In the genomic region with DNA sequence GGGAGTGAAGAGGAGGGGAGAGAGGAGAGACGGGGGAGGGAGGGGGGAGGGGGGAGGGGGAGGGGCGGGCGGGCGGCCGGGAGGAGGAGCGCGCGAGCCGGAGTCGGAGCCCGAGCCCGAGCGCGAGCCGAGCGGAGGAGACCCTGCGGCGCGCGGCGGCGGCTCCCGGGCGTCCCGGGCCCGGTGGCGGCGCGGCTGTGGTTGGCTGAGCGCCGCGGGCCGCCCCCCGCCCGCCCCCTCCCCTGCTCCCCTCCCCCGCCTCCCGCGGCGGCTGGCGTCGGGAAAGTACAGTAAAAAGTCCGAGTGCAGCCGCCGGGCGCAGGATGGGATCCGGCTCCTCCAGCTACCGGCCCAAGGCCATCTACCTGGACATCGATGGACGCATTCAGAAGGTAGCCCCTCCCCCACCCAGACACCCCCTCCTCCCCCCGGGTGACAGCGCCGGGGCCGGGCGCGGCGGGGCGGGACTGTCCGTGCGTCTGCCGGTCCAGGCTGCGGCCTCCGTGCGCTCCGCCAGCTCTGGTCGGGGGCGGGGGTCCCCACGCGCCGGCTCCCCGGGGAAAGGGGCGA, we compare ENCODE assay signal across 8 cellular contexts. TPM values are rescaled to one million over a fixed set of nuclear protein-coding genes. Genes with fewer than 3 reads are reported as not detected.
DNase-seq lines count a peak whose midpoint lies in the region; ATAC-seq and TF ChIP-seq lines count a peak whose summit lies in the region.

A gene (plus strand): TSS at position 130 of the 570 bp plus-strand sequence. CDS start 194 bp downstream, at position 324.

- no peak within 1 kb of the TSS; the same call in 1 of the 2 replicates for H3K18ac ChIP-seq in IMR-90 (ENCODE audit: low read depth, low read length)

- CTCF ChIA-PET in IMR-90 (lab: Yijun Ruan, JAX), result interaction anchor here (0.6 kb wide), 2 partner anchors 29 to 97 kb away, joined by 3 read pairs; no protein-coding TSS in a partner anchor

- H3K9me3 ChIP-seq in IMR-90 (ENCODE audit: control insufficient read depth, insufficient read depth, low read length), result no peaks in the 10 kb centered on the region

- H3K14ac ChIP-seq in IMR-90 (replicated peaks; ENCODE audit: low read depth, low read length), result no peak within 1 kb of the TSS

- H2AFZ ChIP-seq in ACC112 (ENCODE audit: low read length, unreplicated experiment), result peak within 1 kb of the TSS; percentile 77
- peak within 1 kb of the TSS; percentile 78 for H2AFZ ChIP-seq in IMR-90 (replicated peaks; ENCODE audit: low read length, poor library complexity)

- no peak within 1 kb of the TSS for H2BK20ac ChIP-seq in IMR-90 (ENCODE audit: low read depth, low read length)

- no peak within 1 kb of the TSS for H3K23ac ChIP-seq in IMR-90 (ENCODE audit: low read depth, low read length)

- no peak for TF ChIP-seq POLR2A in IMR-90 (IDR thresholded peaks at IDR 0.05; ENCODE audit: low read depth, low read length)

- H3K27me3 ChIP-seq in ACC112 (ENCODE audit: insufficient read depth, low read length) (peaks cover 37% of the 10 kb centered on the region), IMR-90 (ENCODE audit: control insufficient read depth, insufficient read depth, low read length) (peaks cover 28% of the 10 kb centered on the region)

- peak within 1 kb of the TSS; percentile 89 for H3K4me2 ChIP-seq in IMR-90 (ENCODE audit: low read depth, low read length)

- H4K5ac ChIP-seq in IMR-90 (ENCODE audit: low read depth, low read length), result no peak within 1 kb of the TSS; the same call in 1 of the 2 replicates

- H3K27ac ChIP-seq in ACC112 (ENCODE audit: low read depth, low read length), result no peak within 1 kb of the TSS
- H3K27ac ChIP-seq in IMR-90 (ENCODE audit: insufficient read depth, low read length), result no peak within 1 kb of the TSS

- no peaks in the 10 kb centered on the region for H3K79me1 ChIP-seq in IMR-90 (ENCODE audit: low read depth in 1 of 2, low read length in 2 of 2)

- BruUV-seq in IMR-90 (replicated peaks; lab: Mats Ljungman, UMichigan), result no TSS peak

- no peak within 1 kb of the TSS for H2BK120ac ChIP-seq in IMR-90 (ENCODE audit: low read depth, low read length)

- 0 out of 2 replicates have a peak, but pooled peaks cover 3% of the 10 kb centered on the region for H3K9me1 ChIP-seq in IMR-90 (ENCODE audit: insufficient read depth, low read length)

- WGBS in IMR-90 (ENCODE audit: extremely low coverage in 2 of 2, insufficient read length in 1 of 2), 2 experiments, result no CpG with 5 or more reads among the region's 71 CpGs

- H3K4me3 ChIP-seq in ACC112 (ENCODE audit: low read depth, low read length), result peak within 1 kb of the TSS; percentile 81
- H3K4me3 ChIP-seq in IMR-90 (ENCODE audit: insufficient read depth, low read depth, low read length), result peak within 1 kb of the TSS; percentile 45

- no peak within 1 kb of the TSS for H2BK5ac ChIP-seq in IMR-90 (ENCODE audit: low read depth, low read length, poor library complexity, severe bottlenecking)

- POLR2A ChIA-PET in IMR-90 (lab: Charles Lee; ENCODE audit: unreplicated experiment), result no interaction called here

- H3K9ac ChIP-seq in IMR-90 (ENCODE audit: low read depth, low read length), result no peak within 1 kb of the TSS; the same call in 1 of the 2 replicates

- TF ChIP-seq RAD21 in IMR-90 (IDR thresholded peaks at IDR 0.05; ENCODE audit: low read length), result no peak

- DNase-seq in IMR-90, result no peak
- DNase-seq in activated T-cell treated with anti-CD3 and anti-CD28 coated beads for 48 hours (ENCODE audit: low read depth), result peak; percentile 16
- peak; percentile 50 for DNase-seq in Right ventricle myocardium superior
- DNase-seq in posterior vena cava (ENCODE audit: low spot score), result peak; percentile 81
- DNase-seq in NOMO-1 treated with DMSO at 0.1 percent for 48 hours (lab: John Stamatoyannopoulos, UW; ENCODE audit: unreplicated experiment), result no peak
- no peak for DNase-seq in middle frontal gyrus (ENCODE audit: extremely low spot score, low spot score)

- ATAC-seq in IMR-90 (ENCODE audit: low read depth) (peak; percentile 55), Right ventricle myocardium superior (ENCODE audit: poor library complexity) (peak; percentile 49), HG03520 (IDR thresholded peaks at IDR 0.05; ENCODE audit: unreplicated experiment) (no peak)

- intact Hi-C loops in IMR-90 (cut with micrococcal nuclease) (loop anchor here (10.0 kb wide), 1 partner anchor 161 kb away; no protein-coding TSS in a partner anchor), Right ventricle myocardium superior (cut with DNase I) (loop anchor here (5.0 to 10.0 kb wide), 2 partner anchors 91 to 164 kb away; no protein-coding TSS in a partner anchor), posterior vena cava (cut with DNase I) (no loop called here)

- H4K91ac ChIP-seq in IMR-90 (ENCODE audit: insufficient read depth, low read depth, low read length), result no peak within 1 kb of the TSS

- no peaks in the 10 kb centered on the region for H3K36me3 ChIP-seq in ACC112 (ENCODE audit: insufficient read depth, low read length)
- no peaks in the 10 kb centered on the region for H3K36me3 ChIP-seq in IMR-90 (ENCODE audit: control insufficient read depth, insufficient read depth, low read length)

- no peak within 1 kb of the TSS; the same call in 2 of the 3 replicates for H2BK15ac ChIP-seq in IMR-90 (ENCODE audit: low read depth, low read length)

- H4K20me1 ChIP-seq in IMR-90 (ENCODE audit: insufficient read depth, low read length), result peaks cover 2% of the 10 kb centered on the region

- no peak within 1 kb of the TSS for H2AK5ac ChIP-seq in IMR-90 (ENCODE audit: low read depth, low read length)

- H3K4me1 ChIP-seq in ACC112 (ENCODE audit: control insufficient read depth, insufficient read depth, low read length, unreplicated experiment) (peaks cover 9% of the 10 kb centered on the region), IMR-90 (ENCODE audit: control insufficient read depth, insufficient read depth, low read length) (peaks cover 2% of the 10 kb centered on the region; the same call in 1 of the 2 replicates)

- no peak within 1 kb of the TSS for H3K4ac ChIP-seq in IMR-90 (ENCODE audit: low read depth, low read length)

- H3K56ac ChIP-seq in IMR-90 (ENCODE audit: extremely low read depth, insufficient read depth, low read length), result no peak within 1 kb of the TSS

- H4K8ac ChIP-seq in IMR-90 (ENCODE audit: low read depth in 2 of 2, low read length in 2 of 2), result no peak within 1 kb of the TSS

- no peak within 1 kb of the TSS for H2AK9ac ChIP-seq in IMR-90 (replicated peaks; ENCODE audit: low read depth, low read length, poor library complexity)

- in situ Hi-C loops in IMR-90 (cut with MboI; ENCODE audit: low sequenced_read_pairs), result no loop called here

- TF ChIP-seq CTCF in IMR-90 (conservative IDR thresholded peaks at IDR 0.05; ENCODE audit: low read depth, low read length), result no peak

- dilution Hi-C loops in IMR-90 (cut with HindIII; ENCODE audit: low sequenced_read_pairs, unreplicated experiment), result no loop called here

- H3K79me2 ChIP-seq in ACC112 (ENCODE audit: control insufficient read depth, insufficient read depth, low read length, unreplicated experiment), result no peaks in the 10 kb centered on the region

TF ChIP-seq in IMR-90, 13 proteins besides CTCF, POLR2A, EP300 and RAD21:
- TF ChIP-seq FOS (IDR thresholded peaks at IDR 0.05; ENCODE audit: low read depth, low read length), result no peak
- no peak for TF ChIP-seq MAZ (IDR thresholded peaks at IDR 0.05; ENCODE audit: borderline replicate concordance, low read depth, low read length)
- TF ChIP-seq BHLHE40 (IDR thresholded peaks at IDR 0.05; ENCODE audit: low read depth, low read length), result no peak
- TF ChIP-seq CHD1 (IDR thresholded peaks at IDR 0.05; ENCODE audit: low read depth, low read length), result no peak
- no peak for TF ChIP-seq MXI1 (IDR thresholded peaks at IDR 0.05; ENCODE audit: borderline replicate concordance, low read depth, low read length)
- TF ChIP-seq SMC3 (IDR thresholded peaks at IDR 0.05; ENCODE audit: low read depth, low read length), result no peak
- TF ChIP-seq RCOR1 (IDR thresholded peaks at IDR 0.05; ENCODE audit: insufficient replicate concordance, low read length), result no peak
- TF ChIP-seq MAFK (IDR thresholded peaks at IDR 0.05; ENCODE audit: low read depth, low read length), result no peak
- no peak for TF ChIP-seq RFX5 (IDR thresholded peaks at IDR 0.05; ENCODE audit: low read depth, low read length)
- TF ChIP-seq, protein P1, sequence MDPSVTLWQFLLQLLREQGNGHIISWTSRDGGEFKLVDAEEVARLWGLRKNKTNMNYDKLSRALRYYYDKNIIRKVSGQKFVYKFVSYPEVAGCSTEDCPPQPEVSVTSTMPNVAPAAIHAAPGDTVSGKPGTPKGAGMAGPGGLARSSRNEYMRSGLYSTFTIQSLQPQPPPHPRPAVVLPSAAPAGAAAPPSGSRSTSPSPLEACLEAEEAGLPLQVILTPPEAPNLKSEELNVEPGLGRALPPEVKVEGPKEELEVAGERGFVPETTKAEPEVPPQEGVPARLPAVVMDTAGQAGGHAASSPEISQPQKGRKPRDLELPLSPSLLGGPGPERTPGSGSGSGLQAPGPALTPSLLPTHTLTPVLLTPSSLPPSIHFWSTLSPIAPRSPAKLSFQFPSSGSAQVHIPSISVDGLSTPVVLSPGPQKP (IDR thresholded peaks at IDR 0.05; ENCODE audit: borderline replicate concordance, low read depth, low read length), result no peak
- TF ChIP-seq NFE2L2 (IDR thresholded peaks at IDR 0.05; ENCODE audit: low read depth, low read length), result no peak
- TF ChIP-seq, protein P2, sequence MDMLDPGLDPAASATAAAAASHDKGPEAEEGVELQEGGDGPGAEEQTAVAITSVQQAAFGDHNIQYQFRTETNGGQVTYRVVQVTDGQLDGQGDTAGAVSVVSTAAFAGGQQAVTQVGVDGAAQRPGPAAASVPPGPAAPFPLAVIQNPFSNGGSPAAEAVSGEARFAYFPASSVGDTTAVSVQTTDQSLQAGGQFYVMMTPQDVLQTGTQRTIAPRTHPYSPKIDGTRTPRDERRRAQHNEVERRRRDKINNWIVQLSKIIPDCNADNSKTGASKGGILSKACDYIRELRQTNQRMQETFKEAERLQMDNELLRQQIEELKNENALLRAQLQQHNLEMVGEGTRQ (IDR thresholded peaks at IDR 0.05; ENCODE audit: low read depth, low read length), result no peak
- no peak for TF ChIP-seq CEBPB (IDR thresholded peaks at IDR 0.05; ENCODE audit: low read depth, low read length)

RNA-seq across cellular contexts. Expression of the gene that starts here (rescaled TPM):
- total RNA-seq in IMR-90 (2012; rRNA removed) (0.56 and 0.90 TPM in 2 replicates), Right ventricle myocardium superior (3.3 TPM), posterior vena cava (1 to 10 TPM; 4.0 to 5.6 TPM)
- 0.89 and 1.1 TPM in 2 replicates for polyA plus RNA-seq in IMR-90 (2012; rRNA removed)
- 0.63 and 1.4 TPM in 2 replicates for polyA plus RNA-seq in IMR-90 (2012; cell fraction: cytosol; rRNA removed)
- 0.84 and 1.3 TPM in 2 replicates for polyA plus RNA-seq in IMR-90 (2012; cell fraction: nucleus; rRNA removed; ENCODE audit: low replicate concordance)

Comparison
In these comparisons a context has a peak if more than half of its experiments do, and no peak if none do; other contexts are left out.
1. DNase-seq: peak in activated T-cell treated with anti-CD3 and anti-CD28 coated beads for 48 hours (single experiment), Right ventricle myocardium superior (single experiment) and posterior vena cava (single experiment); none in IMR-90 (single experiment), NOMO-1 treated with DMSO at 0.1 percent for 48 hours (single experiment) and middle frontal gyrus (single experiment).
2. intact Hi-C loops: an anchor here in IMR-90 (10.0 kb wide) and Right ventricle myocardium superior (5.0 to 10.0 kb wide); none called in posterior vena cava.